Comparison of ENCODE assay signal across 18 cellular contexts in the genomic region with DNA sequence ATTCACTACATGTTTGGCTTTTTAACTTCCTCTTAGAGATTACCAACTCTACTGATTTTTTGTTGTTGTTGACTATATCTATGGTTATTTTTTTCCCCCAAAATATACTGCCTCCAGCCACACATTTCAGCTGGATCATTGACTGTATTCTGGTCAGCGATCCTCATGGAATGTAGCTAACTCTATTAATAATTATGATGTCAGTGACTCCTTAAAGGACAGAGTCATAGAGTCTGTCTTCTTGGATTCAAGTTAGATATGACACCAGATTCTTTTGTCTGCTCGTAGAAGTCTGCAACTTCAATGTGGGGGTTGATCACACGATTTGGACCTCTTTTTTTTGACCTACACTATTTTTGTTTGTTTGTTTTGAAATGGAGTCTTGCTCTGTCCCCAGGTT.
"Had no signal": no experiment of that assay in that cellular context is flagged by ENCODE, and none has a peak within 500 bp of the region (broad histone marks: within the 10 kb centered on the region; RNA-seq: fewer than 3 reads in every experiment).

No MANE protein-coding gene starts in this region.

- H3K4me1 ChIP-seq: foreskin keratinocyte, stomach, transverse colon had no signal

- H3K9me3 ChIP-seq: ovary, stomach, thoracic aorta, transverse colon had no signal

- ATAC-seq: foreskin keratinocyte, natural killer cell, sciatic nerve had no signal

- H3K27ac ChIP-seq: coronary artery, foreskin keratinocyte, ovary, stomach, thoracic aorta, transverse colon had no signal

- H3K4me3 ChIP-seq: coronary artery, ovary, stomach, thoracic aorta, transverse colon had no signal

- H3K36me3 ChIP-seq: ovary had no signal

- H3K27me3 ChIP-seq: foreskin keratinocyte, ovary, stomach, transverse colon had no signal

- DNase-seq: central memory CD4-positive, alpha-beta T cell; effector CD4-positive, alpha-beta T cell; endodermal cell; erythroblast; foreskin keratinocyte; immature natural killer cell; mammary epithelial cell; natural killer cell; ovary; small intestine; stimulated activated CD4-positive, alpha-beta T cell treated with anti-CD3 and anti-CD28 coated beads, Interleukin-12 subunit alpha, Interleukin-12 subunit beta, amount 100 ng/mL, for 4 hours; stimulated activated naive CD4-positive, alpha-beta T cell; stomach; substantia nigra; transverse colon had no signal
